12 cellular contexts compared by ENCODE assay signal in the genomic region with DNA sequence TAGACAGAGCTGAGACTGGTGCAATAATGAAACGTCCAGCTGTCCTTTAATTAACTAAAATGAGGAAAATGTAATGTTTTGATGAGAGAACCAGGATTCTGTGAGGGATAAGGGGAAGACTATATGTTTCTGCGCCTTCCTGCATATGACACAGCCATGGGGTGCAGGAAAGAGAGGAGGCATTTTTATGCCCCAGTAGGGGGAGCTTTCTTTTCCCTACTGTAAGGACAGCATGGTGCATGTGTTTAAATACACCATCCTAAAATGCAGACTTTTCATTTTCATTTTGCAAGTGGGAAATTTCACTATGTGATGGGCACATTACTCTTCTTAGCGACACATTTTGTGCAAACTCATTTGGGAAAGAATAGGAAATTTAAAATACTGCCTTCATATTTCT.
A peak's percentile ranks its signal among the peaks of the same experiment; 100 is the strongest.
DNase-seq lines count a peak whose midpoint lies in the region; ATAC-seq, FAIRE-seq and TF ChIP-seq lines count a peak whose summit lies in the region.
"Had no signal": no experiment of that assay in that cellular context is flagged by ENCODE, and none has a peak within 500 bp of the region (broad histone marks: within the 10 kb centered on the region; RNA-seq: fewer than 3 reads in every experiment).

No MANE protein-coding gene starts in this region.

- peak; percentile 23 to 25; a peak in 1 of 5 replicates for TF ChIP-seq RAD21 in A549 (conservative IDR thresholded peaks at IDR 0.05 in 1 of 2, IDR thresholded peaks at IDR 0.05 in 1 of 2)

- ATAC-seq in A549 (peak; percentile 71 to 86; a peak in 5 of 6 replicates), Panc1 (no peak)
- ATAC-seq: heart left ventricle had no signal

- intact Hi-C loops in Panc1 (cut with micrococcal nuclease; ENCODE audit: unreplicated experiment): no loop called here

- H3K36me3 ChIP-seq in Panc1 (ENCODE audit: control insufficient read depth, insufficient read depth, low read length): no peaks in the 10 kb centered on the region
- H3K36me3 ChIP-seq: heart left ventricle had no signal

- H3K9me3 ChIP-seq in A549 (no peaks in the 10 kb centered on the region), Panc1 (ENCODE audit: control insufficient read depth, insufficient read depth, low read depth, low read length) (no peaks in the 10 kb centered on the region)
- H3K9me3 ChIP-seq: heart left ventricle, neutrophil had no signal

- H3K4me3 ChIP-seq in A549 (no peak overlapping the region), Panc1 (ENCODE audit: low read depth in 2 of 2, low read length in 2 of 2) (no peak overlapping the region)
- H3K4me3 ChIP-seq: heart left ventricle had no signal

- TF ChIP-seq POLR2A in A549 (IDR thresholded peaks at IDR 0.05; ENCODE audit: low read length): no peak

- TF ChIP-seq CTCF in A549 (IDR thresholded peaks at IDR 0.05): peak; percentile 38
- peak; percentile 40; the same call in 2 of the 3 replicates for TF ChIP-seq CTCF in GM12872 (IDR thresholded peaks at IDR 0.05; ENCODE audit: insufficient read depth, low read depth, low read length)
- peak; percentile 30; the same call in 1 of the 2 replicates for TF ChIP-seq CTCF in Panc1 (IDR thresholded peaks at IDR 0.05)

- POLR2A ChIA-PET in A549 (lab: Yijun Ruan, JAX): no interaction called here
- POLR2A ChIA-PET in Panc1 (lab: Charles Lee): no interaction called here

- in situ Hi-C loops in Panc1 (cut with HindIII; ENCODE audit: low pct_unique_long_range_greater_than_20kb, low sequenced_read_pairs): no loop called here

- H3K27ac ChIP-seq in A549: no peak overlapping the region
- no peak overlapping the region for H3K27ac ChIP-seq in Panc1 (ENCODE audit: low read length)
- H3K27ac ChIP-seq: heart left ventricle, neutrophil had no signal

- BruUV-seq in Panc1 (replicated peaks; lab: Mats Ljungman, UMichigan): no TSS peak

- CTCF ChIA-PET in A549 (lab: Yijun Ruan, JAX) (interaction anchor here (0.6 kb wide), 1 partner anchor 1093 kb away, joined by 3 read pairs; no protein-coding TSS in a partner anchor), Panc1 (lab: Charles Lee) (no interaction called here)

- no peak for FAIRE-seq in A549 (lab: Jason Lieb, UNC)
- no peak for FAIRE-seq in HTR-8/SVneo (lab: Jason Lieb, UNC)

- DNase-seq in A549 (ENCODE audit: low read depth in 1 of 2, low spot score in 1 of 2) (peak in 1 of 2 experiments; percentile 16), Panc1 (ENCODE audit: low read depth, low spot score) (no peak), fibroblast of peridontal ligament (ENCODE audit: extremely low read depth) (peak; percentile 24), NCI-H2107 treated with DMSO at 0.1 percent for 48 hours (lab: John Stamatoyannopoulos, UW; ENCODE audit: unreplicated experiment) (no peak), hepatic stellate cell (ENCODE audit: low spot score) (no peak), GM19240 (ENCODE audit: insufficient read length, low spot score) (no peak), HTR-8/SVneo (ENCODE audit: insufficient read length, low spot score) (no peak)
- DNase-seq: activated CD4-positive, alpha-beta T cell treated with anti-CD3 and anti-CD28 coated beads, Interleukin-2, amount 10 ng/mL, durations not matched to agents 7 days and 5 days; amygdala; heart left ventricle had no signal

- no peak overlapping the region for H3K4me2 ChIP-seq in A549

- H3K4me1 ChIP-seq in A549 (no peaks in the 10 kb centered on the region), Panc1 (ENCODE audit: control insufficient read depth, insufficient read depth, low read length) (no peaks in the 10 kb centered on the region)
- H3K4me1 ChIP-seq: heart left ventricle had no signal

- no peak for TF ChIP-seq EP300 in A549 (IDR thresholded peaks at IDR 0.05)

- WGBS in A549 (ENCODE audit: missing lambda C conversion rate): 20% methylated on average over 3 of the region's 3 CpGs

- H3K27me3 ChIP-seq in Panc1 (ENCODE audit: control insufficient read depth, insufficient read depth, low read length): no peaks in the 10 kb centered on the region
- H3K27me3 ChIP-seq: heart left ventricle, neutrophil had no signal

TF ChIP-seq in A549, 52 proteins besides CTCF, POLR2A, EP300 and RAD21:
- no peak for TF ChIP-seq CBX8 (IDR thresholded peaks at IDR 0.05)
- TF ChIP-seq SMC3 (IDR thresholded peaks at IDR 0.05): peak; percentile 29; the same call in 1 of the 3 replicates
